In the genomic region with DNA sequence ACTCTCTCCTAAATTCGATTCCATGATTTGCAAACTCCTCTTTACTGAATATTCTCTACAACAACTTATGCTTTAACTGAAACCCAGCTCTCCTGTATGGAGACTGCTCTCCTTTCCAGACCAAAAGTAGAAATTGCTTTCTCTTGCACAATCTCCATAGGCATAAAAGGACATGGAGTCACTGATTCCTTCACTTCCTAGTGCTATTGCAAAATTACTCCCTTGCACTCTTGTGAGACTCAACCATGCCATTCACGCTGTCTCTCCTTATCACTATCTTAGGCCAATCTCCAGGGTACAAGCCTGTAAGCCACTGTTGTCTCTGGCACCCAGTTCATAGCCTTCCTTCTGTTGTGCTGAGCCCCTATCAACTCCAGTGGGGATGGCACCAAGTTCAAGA, we compare ENCODE assay signal across 18 cellular contexts. TPM values are rescaled to one million over a fixed set of nuclear protein-coding genes. Genes with fewer than 3 reads are reported as not detected.
DNase-seq lines count a peak whose midpoint lies in the region; ATAC-seq and TF ChIP-seq lines count a peak whose summit lies in the region.
"Had no signal": no experiment of that assay in that cellular context is flagged by ENCODE, and none has a peak within 500 bp of the region (broad histone marks: within the 10 kb centered on the region; RNA-seq: fewer than 3 reads in every experiment).

No MANE protein-coding gene starts in this region.

- H3K27me3 Mint-ChIP-seq in activated T-cell treated with anti-CD3 and anti-CD28 coated beads, Interleukin-2, amount 50 U/mL, for 72 hours (ENCODE audit: low read depth), result no peaks in the 10 kb centered on the region
- H3K27me3 Mint-ChIP-seq in activated CD8-positive, alpha-beta T cell treated with anti-CD3 and anti-CD28 coated beads for 36 hours, result no peaks in the 10 kb centered on the region

- no peak for DNase-seq in activated T-cell treated with anti-CD3 and anti-CD28 coated beads, Interleukin-2, amount 50 U/mL, for 72 hours
- no peak for DNase-seq in activated T-cell treated with anti-CD3 and anti-CD28 coated beads, Interleukin-2, amount 50 U/mL, for 48 hours
- no peak for DNase-seq in activated CD8-positive, alpha-beta T cell treated with anti-CD3 and anti-CD28 coated beads for 36 hours
- DNase-seq in fibroblast of mammary gland (ENCODE audit: low read depth) (peak; percentile 66), skeletal muscle cell (ENCODE audit: low read depth) (peak; percentile 41), OCI-M2 (lab: John Stamatoyannopoulos, UW; ENCODE audit: unreplicated experiment) (no peak), H4 (ENCODE audit: low spot score) (no peak)
- DNase-seq: activated gamma-delta T cell, DMS 273 treated with DMSO at 0.1 percent for 48 hours, kidney glomerular epithelial cell, natural killer cell, NCI-H2171 treated with DMSO at 0.1 percent for 48 hours, spleen, transverse colon had no signal

- TF ChIP-seq CTCF in activated CD8-positive, alpha-beta T cell treated with anti-CD3 and anti-CD28 coated beads for 36 hours (IDR thresholded peaks at IDR 0.05), result no peak
- no peak for TF ChIP-seq CTCF in fibroblast of mammary gland (conservative IDR thresholded peaks at IDR 0.05; ENCODE audit: control insufficient read depth, insufficient read depth, low read depth, low read length)

- CTCF ChIA-PET in activated CD8-positive, alpha-beta T cell treated with anti-CD3 and anti-CD28 coated beads for 36 hours (lab: Charles Lee), result no interaction called here

- H3K36me3 Mint-ChIP-seq in activated T-cell treated with anti-CD3 and anti-CD28 coated beads, Interleukin-2, amount 50 U/mL, for 72 hours (ENCODE audit: insufficient read depth in 2 of 2), result peaks cover 5 to 21% of the 10 kb centered on the region in 2 donors
- H3K36me3 Mint-ChIP-seq in activated CD8-positive, alpha-beta T cell treated with anti-CD3 and anti-CD28 coated beads for 36 hours (ENCODE audit: low read depth), result peaks cover 25% of the 10 kb centered on the region

- H3K9me3 Mint-ChIP-seq in activated T-cell treated with anti-CD3 and anti-CD28 coated beads, Interleukin-2, amount 50 U/mL, for 72 hours, result no peaks in the 10 kb centered on the region
- H3K9me3 Mint-ChIP-seq in activated CD8-positive, alpha-beta T cell treated with anti-CD3 and anti-CD28 coated beads for 36 hours, result no peaks in the 10 kb centered on the region
- H3K9me3 Mint-ChIP-seq: natural killer cell had no signal

- no peak for ATAC-seq in activated T-cell treated with anti-CD3 and anti-CD28 coated beads, Interleukin-2, amount 50 U/mL, for 72 hours (replicated peaks in 1 of 2)
- ATAC-seq in activated CD8-positive, alpha-beta T cell treated with anti-CD3 and anti-CD28 coated beads for 36 hours, result no peak
- ATAC-seq in GM21515 (IDR thresholded peaks at IDR 0.05; ENCODE audit: unreplicated experiment), result no peak
- ATAC-seq: gastroesophageal sphincter, natural killer cell had no signal

- H3K4me3 Mint-ChIP-seq in activated T-cell treated with anti-CD3 and anti-CD28 coated beads, Interleukin-2, amount 50 U/mL, for 72 hours, result no peak overlapping the region
- no peak overlapping the region for H3K4me3 Mint-ChIP-seq in activated CD8-positive, alpha-beta T cell treated with anti-CD3 and anti-CD28 coated beads for 36 hours
- H3K4me3 Mint-ChIP-seq: natural killer cell had no signal

- POLR2A ChIA-PET in activated CD8-positive, alpha-beta T cell treated with anti-CD3 and anti-CD28 coated beads for 36 hours (lab: Charles Lee), result no interaction called here

- peak overlapping the region; percentile 32 for H3K27ac Mint-ChIP-seq in activated T-cell treated with anti-CD3 and anti-CD28 coated beads, Interleukin-2, amount 50 U/mL, for 72 hours
- peak overlapping the region; percentile 4 for H3K27ac Mint-ChIP-seq in activated CD8-positive, alpha-beta T cell treated with anti-CD3 and anti-CD28 coated beads for 36 hours

- intact Hi-C loops in activated CD8-positive, alpha-beta T cell treated with anti-CD3 and anti-CD28 coated beads for 36 hours (cut with micrococcal nuclease), result no loop called here

- no peak overlapping the region for H3K4me3 ChIP-seq in fibroblast of mammary gland (ENCODE audit: control insufficient read depth, low read depth, low read length)
- no peak overlapping the region for H3K4me3 ChIP-seq in skeletal muscle cell (ENCODE audit: low read depth, low read length)
- H3K4me3 ChIP-seq: gastroesophageal sphincter, spleen, transverse colon had no signal

- peaks cover 3% of the 10 kb centered on the region for H3K4me1 Mint-ChIP-seq in activated T-cell treated with anti-CD3 and anti-CD28 coated beads, Interleukin-2, amount 50 U/mL, for 72 hours (ENCODE audit: low read depth)
- no peaks in the 10 kb centered on the region for H3K4me1 Mint-ChIP-seq in activated CD8-positive, alpha-beta T cell treated with anti-CD3 and anti-CD28 coated beads for 36 hours (ENCODE audit: low read depth)
- H3K4me1 Mint-ChIP-seq: natural killer cell had no signal

RNA-seq across cellular contexts. Expression of a gene that starts 30.6 kb away (rescaled TPM):
- not detected for total RNA-seq in activated T-cell treated with anti-CD3 and anti-CD28 coated beads, Interleukin-2, amount 50 U/mL, for 72 hours
- not detected for total RNA-seq in activated CD8-positive, alpha-beta T cell treated with anti-CD3 and anti-CD28 coated beads for 36 hours
- not detected in 2 replicates for total RNA-seq in H4 (2014; rRNA removed; shearing (Covaris generic))
- total RNA-seq: M059J; natural killer cell; T-helper 1 cell treated with Interleukin-12 subunit alpha and Interleukin-12 subunit beta and Interleukin-4 antibody, amounts not matched to agents 30 ng/mL and 1 ng/mL, for 36 hours; transverse colon had no signal

Comparison
In these comparisons a context has a peak if more than half of its experiments do, and no peak if none do; other contexts are left out.
1. DNase-seq: peak in fibroblast of mammary gland (single experiment) and skeletal muscle cell (single experiment); none in activated T-cell treated with anti-CD3 and anti-CD28 coated beads, Interleukin-2, amount 50 U/mL, for 72 hours (0 of 2), activated T-cell treated with anti-CD3 and anti-CD28 coated beads, Interleukin-2, amount 50 U/mL, for 48 hours (0 of 2), activated CD8-positive, alpha-beta T cell treated with anti-CD3 and anti-CD28 coated beads for 36 hours (single experiment), OCI-M2 (single experiment) and H4 (single experiment).